1 cellular context compared by ENCODE assay signal in the genomic region with DNA sequence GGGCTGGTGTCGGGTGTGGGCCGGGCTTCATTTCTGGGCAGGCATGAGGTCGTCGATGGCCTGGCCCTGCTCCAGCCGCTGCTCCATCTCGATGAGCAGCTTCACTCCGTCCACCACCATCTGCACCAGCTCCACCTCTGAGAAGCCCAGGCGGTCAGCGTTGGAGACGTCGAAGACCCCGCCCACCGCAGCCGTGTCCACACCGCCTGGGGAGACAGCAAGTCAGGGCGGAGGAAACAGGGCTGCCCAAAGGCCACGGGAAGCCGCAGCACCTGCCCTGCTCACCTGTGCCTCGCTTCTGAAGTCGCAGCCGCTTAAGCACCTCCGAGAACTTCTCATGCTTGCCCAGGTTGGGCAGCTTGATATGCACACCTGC.
TF ChIP-seq lines count a peak whose summit lies in the region.

No MANE protein-coding gene starts in this region.

TF ChIP-seq in GM23338, 12 proteins besides CTCF, POLR2A, EP300 and RAD21 (continued from another document):
- TF ChIP-seq, protein P1, sequence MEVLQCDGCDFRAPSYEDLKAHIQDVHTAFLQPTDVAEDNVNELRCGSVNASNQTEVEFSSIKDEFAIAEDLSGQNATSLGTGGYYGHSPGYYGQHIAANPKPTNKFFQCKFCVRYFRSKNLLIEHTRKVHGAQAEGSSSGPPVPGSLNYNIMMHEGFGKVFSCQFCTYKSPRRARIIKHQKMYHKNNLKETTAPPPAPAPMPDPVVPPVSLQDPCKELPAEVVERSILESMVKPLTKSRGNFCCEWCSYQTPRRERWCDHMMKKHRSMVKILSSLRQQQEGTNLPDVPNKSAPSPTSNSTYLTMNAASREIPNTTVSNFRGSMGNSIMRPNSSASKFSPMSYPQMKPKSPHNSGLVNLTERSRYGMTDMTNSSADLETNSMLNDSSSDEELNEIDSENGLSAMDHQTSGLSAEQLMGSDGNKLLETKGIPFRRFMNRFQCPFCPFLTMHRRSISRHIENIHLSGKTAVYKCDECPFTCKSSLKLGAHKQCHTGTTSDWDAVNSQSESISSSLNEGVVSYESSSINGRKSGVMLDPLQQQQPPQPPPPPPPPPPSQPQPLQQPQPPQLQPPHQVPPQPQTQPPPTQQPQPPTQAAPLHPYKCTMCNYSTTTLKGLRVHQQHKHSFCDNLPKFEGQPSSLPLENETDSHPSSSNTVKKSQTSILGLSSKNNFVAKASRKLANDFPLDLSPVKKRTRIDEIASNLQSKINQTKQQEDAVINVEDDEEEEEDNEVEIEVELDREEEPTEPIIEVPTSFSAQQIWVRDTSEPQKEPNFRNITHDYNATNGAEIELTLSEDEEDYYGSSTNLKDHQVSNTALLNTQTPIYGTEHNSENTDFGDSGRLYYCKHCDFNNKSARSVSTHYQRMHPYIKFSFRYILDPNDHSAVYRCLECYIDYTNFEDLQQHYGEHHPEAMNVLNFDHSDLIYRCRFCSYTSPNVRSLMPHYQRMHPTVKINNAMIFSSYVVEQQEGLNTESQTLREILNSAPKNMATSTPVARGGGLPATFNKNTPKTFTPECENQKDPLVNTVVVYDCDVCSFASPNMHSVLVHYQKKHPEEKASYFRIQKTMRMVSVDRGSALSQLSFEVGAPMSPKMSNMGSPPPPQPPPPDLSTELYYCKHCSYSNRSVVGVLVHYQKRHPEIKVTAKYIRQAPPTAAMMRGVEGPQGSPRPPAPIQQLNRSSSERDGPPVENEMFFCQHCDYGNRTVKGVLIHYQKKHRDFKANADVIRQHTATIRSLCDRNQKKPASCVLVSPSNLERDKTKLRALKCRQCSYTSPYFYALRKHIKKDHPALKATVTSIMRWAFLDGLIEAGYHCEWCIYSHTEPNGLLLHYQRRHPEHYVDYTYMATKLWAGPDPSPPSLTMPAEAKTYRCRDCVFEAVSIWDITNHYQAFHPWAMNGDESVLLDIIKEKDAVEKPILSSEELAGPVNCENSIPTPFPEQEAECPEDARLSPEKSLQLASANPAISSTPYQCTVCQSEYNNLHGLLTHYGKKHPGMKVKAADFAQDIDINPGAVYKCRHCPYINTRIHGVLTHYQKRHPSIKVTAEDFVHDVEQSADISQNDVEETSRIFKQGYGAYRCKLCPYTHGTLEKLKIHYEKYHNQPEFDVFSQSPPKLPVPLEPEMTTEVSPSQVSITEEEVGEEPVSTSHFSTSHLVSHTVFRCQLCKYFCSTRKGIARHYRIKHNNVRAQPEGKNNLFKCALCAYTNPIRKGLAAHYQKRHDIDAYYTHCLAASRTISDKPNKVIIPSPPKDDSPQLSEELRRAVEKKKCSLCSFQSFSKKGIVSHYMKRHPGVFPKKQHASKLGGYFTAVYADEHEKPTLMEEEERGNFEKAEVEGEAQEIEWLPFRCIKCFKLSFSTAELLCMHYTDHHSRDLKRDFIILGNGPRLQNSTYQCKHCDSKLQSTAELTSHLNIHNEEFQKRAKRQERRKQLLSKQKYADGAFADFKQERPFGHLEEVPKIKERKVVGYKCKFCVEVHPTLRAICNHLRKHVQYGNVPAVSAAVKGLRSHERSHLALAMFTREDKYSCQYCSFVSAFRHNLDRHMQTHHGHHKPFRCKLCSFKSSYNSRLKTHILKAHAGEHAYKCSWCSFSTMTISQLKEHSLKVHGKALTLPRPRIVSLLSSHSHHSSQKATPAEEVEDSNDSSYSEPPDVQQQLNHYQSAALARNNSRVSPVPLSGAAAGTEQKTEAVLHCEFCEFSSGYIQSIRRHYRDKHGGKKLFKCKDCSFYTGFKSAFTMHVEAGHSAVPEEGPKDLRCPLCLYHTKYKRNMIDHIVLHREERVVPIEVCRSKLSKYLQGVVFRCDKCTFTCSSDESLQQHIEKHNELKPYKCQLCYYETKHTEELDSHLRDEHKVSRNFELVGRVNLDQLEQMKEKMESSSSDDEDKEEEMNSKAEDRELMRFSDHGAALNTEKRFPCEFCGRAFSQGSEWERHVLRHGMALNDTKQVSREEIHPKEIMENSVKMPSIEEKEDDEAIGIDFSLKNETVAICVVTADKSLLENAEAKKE (CRISPR knock-in tag; IDR thresholded peaks at IDR 0.05), result no peak
- TF ChIP-seq POLR2AphosphoS5 (IDR thresholded peaks at IDR 0.05; ENCODE audit: low read depth), result no peak
